In genomic region chr4:74228691-74229640, GRCh38 we compare ENCODE assay signal across 8 cellular contexts.
DNase-seq lines count a peak whose midpoint lies in the region; ATAC-seq and TF ChIP-seq lines count a peak whose summit lies in the region.

No MANE protein-coding gene starts in this region.

- no peak for TF ChIP-seq POLR2A in upper lobe of left lung (IDR thresholded peaks at IDR 0.05)

- TF ChIP-seq CTCF in OCI-LY3 (IDR thresholded peaks at IDR 0.05; ENCODE audit: low read depth, low read length) = peak; percentile 95
- TF ChIP-seq CTCF in parathyroid adenoma (IDR thresholded peaks at IDR 0.05) = peak; percentile 84
- peak; percentile 39 to 80 (median 66) for TF ChIP-seq CTCF in upper lobe of left lung (IDR thresholded peaks at IDR 0.05)

- WGBS in upper lobe of left lung, 2 donors = 40 to 42% methylated on average over 4 of the region's 4 CpGs

- H3K4me1 ChIP-seq in OCI-LY3 (ENCODE audit: low read length) (peaks cover 8% of the 10 kb centered on the region), parathyroid adenoma (peaks cover 11% of the 10 kb centered on the region), upper lobe of left lung (peaks cover 8 to 23% (median 14%) of the 10 kb centered on the region in 4 donors)

- H3K36me3 ChIP-seq in OCI-LY3 (replicated peaks; ENCODE audit: low read depth, low read length) (no peaks in the 10 kb centered on the region), parathyroid adenoma (ENCODE audit: control insufficient read depth, insufficient read depth, low read length) (no peaks in the 10 kb centered on the region), upper lobe of left lung (no peaks in the 10 kb centered on the region)

- H3K9me3 ChIP-seq in OCI-LY3 (ENCODE audit: insufficient read depth, low read length) (no peaks in the 10 kb centered on the region), parathyroid adenoma (ENCODE audit: control insufficient read depth, low read length) (no peaks in the 10 kb centered on the region), upper lobe of left lung (no peaks in the 10 kb centered on the region)

- H2AFZ ChIP-seq in OCI-LY3 (ENCODE audit: low read depth, low read length) (no peak overlapping the region), parathyroid adenoma (peak overlapping the region; percentile 21)

- H3K4me2 ChIP-seq in OCI-LY3 (ENCODE audit: low read length) (no peak overlapping the region), parathyroid adenoma (ENCODE audit: low read length) (no peak overlapping the region)

- no peak for TF ChIP-seq EP300 in upper lobe of left lung (IDR thresholded peaks at IDR 0.05)

- H3K4me3 ChIP-seq in OCI-LY3 (ENCODE audit: low read length) (no peak overlapping the region), parathyroid adenoma (ENCODE audit: low read depth, low read length) (no peak overlapping the region), upper lobe of left lung (no peak overlapping the region)

- H3K9ac ChIP-seq in OCI-LY3 (ENCODE audit: low read length) (no peak overlapping the region), parathyroid adenoma (no peak overlapping the region)

- no peaks in the 10 kb centered on the region for H3K27me3 ChIP-seq in OCI-LY3 (ENCODE audit: low read depth, low read length)
- no peaks in the 10 kb centered on the region for H3K27me3 ChIP-seq in parathyroid adenoma (ENCODE audit: control insufficient read depth, insufficient read depth, low read length)
- H3K27me3 ChIP-seq in upper lobe of left lung = no peaks in the 10 kb centered on the region

- H3K27ac ChIP-seq in OCI-LY3 (ENCODE audit: low read length) (no peak overlapping the region), parathyroid adenoma (no peak overlapping the region), upper lobe of left lung (no peak overlapping the region)

- H4K20me1 ChIP-seq in OCI-LY3 (ENCODE audit: insufficient read depth, low read length) = no peaks in the 10 kb centered on the region

- peak; percentile 88 for ATAC-seq in HG03354 (IDR thresholded peaks at IDR 0.05; ENCODE audit: poor library complexity, severe bottlenecking, unreplicated experiment)
- peak; percentile 70 to 74 for ATAC-seq in upper lobe of left lung (ENCODE audit: low FRiP score in 2 of 2)

- DNase-seq in COLO829 (ENCODE audit: low spot score) (peak; percentile 53), GM19238 (ENCODE audit: insufficient read length, low spot score) (peak; percentile 22), activated T-cell treated with anti-CD3 and anti-CD28 coated beads for 4 hours (peak; percentile 67), fibroblast of peridontal ligament (ENCODE audit: extremely low read depth) (peak; percentile 76), upper lobe of left lung (peak in 1 of 2 donors; percentile 76)

- H3K79me2 ChIP-seq in OCI-LY3 (ENCODE audit: low read length) (no peaks in the 10 kb centered on the region), parathyroid adenoma (no peaks in the 10 kb centered on the region)
